15 cellular contexts compared by ENCODE assay signal in the genomic region with DNA sequence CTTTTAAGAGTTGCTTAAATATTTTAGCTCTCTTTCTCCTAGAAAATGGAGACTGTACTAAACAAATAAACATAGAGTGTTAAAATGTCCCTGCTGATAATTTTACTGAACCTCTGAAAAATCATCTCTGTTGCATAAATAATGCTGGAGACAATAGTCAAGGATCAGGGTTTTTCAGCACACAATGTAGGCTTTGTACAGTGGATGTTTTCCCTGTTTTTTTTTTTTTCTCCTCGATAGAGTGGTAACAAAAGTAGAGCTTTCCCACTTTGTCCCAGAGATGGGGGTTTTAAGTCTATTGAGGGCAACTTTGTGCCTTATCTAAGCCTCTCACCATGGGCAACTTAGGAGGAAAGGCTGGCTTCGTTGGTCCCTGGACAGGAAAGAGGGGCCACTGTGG.
DNase-seq lines count a peak whose midpoint lies in the region; TF ChIP-seq lines count a peak whose summit lies in the region.
"Had no signal": no experiment of that assay in that cellular context is flagged by ENCODE, and none has a peak within 500 bp of the region (broad histone marks: within the 10 kb centered on the region; RNA-seq: fewer than 3 reads in every experiment).

No MANE protein-coding gene starts in this region.

- intact Hi-C loops in CD4-positive, alpha-beta memory T cell (cut with micrococcal nuclease) = no loop called here
- intact Hi-C loops in mammary epithelial cell (cut with micrococcal nuclease) = no loop called here

- H2AFZ ChIP-seq in neural progenitor cell (replicated peaks) = no peak overlapping the region
- H2AFZ ChIP-seq in smooth muscle cell (ENCODE audit: low read depth) = peak overlapping the region; percentile 42
- no peak overlapping the region for H2AFZ ChIP-seq in mammary epithelial cell (ENCODE audit: low read depth, low read length)

- dilution Hi-C loops in mammary epithelial cell (cut with HindIII; ENCODE audit: low sequenced_read_pairs) = no loop called here

- in situ Hi-C loops in mammary epithelial cell (cut with MboI; ENCODE audit: low sequenced_read_pairs in 2 of 2) = loop anchor here in 1 of 2 donors (25.0 kb wide), 1 partner anchor 238 kb away; no protein-coding TSS in a partner anchor

- H3K27ac ChIP-seq in HEK293 (ENCODE audit: extremely low read depth, low read depth, low read length) (no peak overlapping the region), neural progenitor cell (no peak overlapping the region), smooth muscle cell (ENCODE audit: low read depth) (no peak overlapping the region), mammary epithelial cell (ENCODE audit: insufficient read depth, low read depth, low read length) (no peak overlapping the region)
- H3K27ac ChIP-seq in CD4-positive, alpha-beta memory T cell (ENCODE audit: low read depth, low read length) = no peak overlapping the region
- H3K27ac ChIP-seq: BLaER1 had no signal

- H3K27me3 ChIP-seq in neural progenitor cell = no peaks in the 10 kb centered on the region
- no peaks in the 10 kb centered on the region for H3K27me3 ChIP-seq in smooth muscle cell (ENCODE audit: low read depth)
- H3K27me3 ChIP-seq in CD4-positive, alpha-beta memory T cell (ENCODE audit: insufficient read depth, low read length) = no peaks in the 10 kb centered on the region
- H3K27me3 ChIP-seq in mammary epithelial cell (ENCODE audit: insufficient read depth, low read length) = peaks cover 6% of the 10 kb centered on the region
- H3K27me3 ChIP-seq: BLaER1 had no signal

- POLR2A ChIA-PET in HEK293 (lab: Yijun Ruan, JAX) = no interaction called here
- POLR2A ChIA-PET in CD4-positive, alpha-beta memory T cell (lab: Charles Lee; ENCODE audit: partially characterized antibody) = no interaction called here

- no peak overlapping the region for H3K27ac Mint-ChIP-seq in neural progenitor cell
- H3K27ac Mint-ChIP-seq in CD4-positive, alpha-beta memory T cell = no peak overlapping the region
- H3K27ac Mint-ChIP-seq in progenitor cell of endocrine pancreas = no peak overlapping the region
- H3K27ac Mint-ChIP-seq: CD14-positive monocyte; CD8-positive, alpha-beta T cell; H9 had no signal

- peaks cover 7% of the 10 kb centered on the region for H3K9me3 Mint-ChIP-seq in neural progenitor cell
- peaks cover 0 to 4% (median 0%) of the 10 kb centered on the region in 8 donors for H3K9me3 Mint-ChIP-seq in CD4-positive, alpha-beta memory T cell
- no peaks in the 10 kb centered on the region for H3K9me3 Mint-ChIP-seq in progenitor cell of endocrine pancreas (ENCODE audit: low read depth)
- H3K9me3 Mint-ChIP-seq: CD8-positive, alpha-beta T cell; H9 had no signal

- CTCF ChIA-PET in HEK293 (lab: Yijun Ruan, JAX) = interaction anchor here (0.5 to 1.3 kb wide), 7 partner anchors 12 to 229 kb away, joined by 3 to 5 read pairs (median 3); no protein-coding TSS in a partner anchor
- CTCF ChIA-PET in CD4-positive, alpha-beta memory T cell (lab: Charles Lee; ENCODE audit: partially characterized antibody) = no interaction called here
- CTCF ChIA-PET in mammary epithelial cell (lab: Charles Lee; ENCODE audit: low non-redundant PET) = no interaction called here

- H3K4me2 ChIP-seq in neural progenitor cell (no peak overlapping the region), smooth muscle cell (no peak overlapping the region), mammary epithelial cell (ENCODE audit: insufficient read depth, low read depth, low read length) (no peak overlapping the region)
- H3K4me2 ChIP-seq: BLaER1 had no signal

- WGBS in smooth muscle cell (ENCODE audit: low lambda C conversion rate) = 14% methylated on average over 2 of the region's 2 CpGs
- 21% methylated on average over 2 of the region's 2 CpGs for WGBS in mammary epithelial cell (ENCODE audit: low coverage, missing lambda C conversion rate)

- H3F3A ChIP-seq in neural progenitor cell (ENCODE audit: low read depth) (peaks cover 12% of the 10 kb centered on the region), smooth muscle cell (ENCODE audit: low read depth) (no peaks in the 10 kb centered on the region)

- H3K4me3 ChIP-seq in HEK293 (ENCODE audit: low read depth, low read length) = no peak overlapping the region
- H3K4me3 ChIP-seq in neural progenitor cell = no peak overlapping the region
- no peak overlapping the region for H3K4me3 ChIP-seq in smooth muscle cell
- H3K4me3 ChIP-seq in CD4-positive, alpha-beta memory T cell (ENCODE audit: low read length in 2 of 2) = no peak overlapping the region
- H3K4me3 ChIP-seq in mammary epithelial cell (replicated peaks in 1 of 3; ENCODE audit: insufficient read depth in 1 of 3, low read depth in 2 of 3, low read length in 3 of 3) = no peak overlapping the region
- H3K4me3 ChIP-seq: BLaER1 had no signal

- no peaks in the 10 kb centered on the region for H3K79me2 ChIP-seq in neural progenitor cell (ENCODE audit: low read depth)
- H3K79me2 ChIP-seq in smooth muscle cell (ENCODE audit: low read depth) = no peaks in the 10 kb centered on the region
- no peaks in the 10 kb centered on the region for H3K79me2 ChIP-seq in mammary epithelial cell (ENCODE audit: insufficient read depth, low read length)

- H3K4me1 ChIP-seq in HEK293 (ENCODE audit: control insufficient read depth, insufficient read depth, low read length) = peaks cover 19% of the 10 kb centered on the region
- H3K4me1 ChIP-seq in neural progenitor cell = peaks cover 33% of the 10 kb centered on the region
- peaks cover 26% of the 10 kb centered on the region for H3K4me1 ChIP-seq in smooth muscle cell (ENCODE audit: low read depth)
- no peaks in the 10 kb centered on the region for H3K4me1 ChIP-seq in CD4-positive, alpha-beta memory T cell (ENCODE audit: insufficient read depth, low read length)
- no peaks in the 10 kb centered on the region for H3K4me1 ChIP-seq in mammary epithelial cell (ENCODE audit: insufficient read depth, low read length)

- peaks cover 4% of the 10 kb centered on the region for H3K27me3 Mint-ChIP-seq in neural progenitor cell (ENCODE audit: insufficient read depth, low read depth)
- H3K27me3 Mint-ChIP-seq in CD4-positive, alpha-beta memory T cell = peaks cover 19 to 22% of the 10 kb centered on the region in 2 donors
- H3K27me3 Mint-ChIP-seq in progenitor cell of endocrine pancreas = peaks cover 4% of the 10 kb centered on the region

- H3K9me3 ChIP-seq in HEK293 (ENCODE audit: control insufficient read depth, insufficient read depth, low read depth, low read length) (no peaks in the 10 kb centered on the region), neural progenitor cell (ENCODE audit: low read depth) (no peaks in the 10 kb centered on the region), smooth muscle cell (replicated peaks; ENCODE audit: low read depth) (no peaks in the 10 kb centered on the region), mammary epithelial cell (replicated peaks; ENCODE audit: insufficient read depth, low read length) (no peaks in the 10 kb centered on the region)
- H3K9me3 ChIP-seq in CD4-positive, alpha-beta memory T cell (ENCODE audit: control insufficient read depth in 1 of 2, low read length in 2 of 2) = no peaks in the 10 kb centered on the region
- H3K9me3 ChIP-seq: BLaER1 had no signal

- H4K20me1 ChIP-seq in neural progenitor cell (ENCODE audit: low read depth) = no peaks in the 10 kb centered on the region
- H4K20me1 ChIP-seq in smooth muscle cell (ENCODE audit: low read depth) = no peaks in the 10 kb centered on the region
- no peaks in the 10 kb centered on the region for H4K20me1 ChIP-seq in mammary epithelial cell (ENCODE audit: insufficient read depth, low read length)
- H4K20me1 ChIP-seq: BLaER1 had no signal

- H3K36me3 ChIP-seq in HEK293 (ENCODE audit: control insufficient read depth in 2 of 2, insufficient read depth in 1 of 2, low read length in 2 of 2) (no peaks in the 10 kb centered on the region), neural progenitor cell (no peaks in the 10 kb centered on the region), smooth muscle cell (ENCODE audit: low read depth) (no peaks in the 10 kb centered on the region), mammary epithelial cell (ENCODE audit: insufficient read depth, low read length) (no peaks in the 10 kb centered on the region)
- no peaks in the 10 kb centered on the region for H3K36me3 ChIP-seq in CD4-positive, alpha-beta memory T cell (ENCODE audit: insufficient read depth, low read length)
- H3K36me3 ChIP-seq: BLaER1 had no signal

- no peak overlapping the region for H3K9ac ChIP-seq in neural progenitor cell
- H3K9ac ChIP-seq in smooth muscle cell (ENCODE audit: low read depth) = no peak overlapping the region
- H3K9ac ChIP-seq in mammary epithelial cell (ENCODE audit: insufficient read depth, low read length) = no peak overlapping the region
- H3K9ac ChIP-seq: BLaER1 had no signal

- TF ChIP-seq CTCF in HEK293 (tag by site-specific recombination; IDR thresholded peaks at IDR 0.05) (no peak), neural progenitor cell (IDR thresholded peaks at IDR 0.05) (no peak), smooth muscle cell (IDR thresholded peaks at IDR 0.05; ENCODE audit: borderline replicate concordance, insufficient read depth, poor library complexity, severe bottlenecking) (no peak), mammary epithelial cell (conservative IDR thresholded peaks at IDR 0.05 in 1 of 2, IDR thresholded peaks at IDR 0.05 in 1 of 2; ENCODE audit: extremely low read depth in 1 of 2, insufficient read depth in 1 of 2, low read depth in 1 of 2, low read length in 2 of 2) (no peak), progenitor cell of endocrine pancreas (IDR thresholded peaks at IDR 0.05; ENCODE audit: unreplicated experiment) (no peak)

- no TSS peak for BruUV-seq in mammary epithelial cell (replicated peaks; lab: Mats Ljungman, UMichigan)

- peak; percentile 43 for DNase-seq in globus pallidus (ENCODE audit: low spot score)
- DNase-seq in neural progenitor cell (ENCODE audit: low spot score) = peak; percentile 23
- no peak for DNase-seq in smooth muscle cell (lab: John Stamatoyannopoulos, UW; ENCODE audit: unreplicated experiment)
- DNase-seq in SHP77 (lab: John Stamatoyannopoulos, UW) = no peak
- no peak for DNase-seq in CD4-positive, alpha-beta memory T cell
- DNase-seq in mammary epithelial cell = no peak
- no peak for DNase-seq in progenitor cell of endocrine pancreas (ENCODE audit: low spot score, unreplicated experiment)
- DNase-seq: 8988T; CD8-positive, alpha-beta T cell; COR-L47; DMS 273 treated with DMSO at 0.1 percent for 48 hours; H9 had no signal

- H3K4me3 Mint-ChIP-seq in neural progenitor cell (no peak overlapping the region), progenitor cell of endocrine pancreas (ENCODE audit: low read depth) (no peak overlapping the region)
- H3K4me3 Mint-ChIP-seq in CD4-positive, alpha-beta memory T cell = no peak overlapping the region
- H3K4me3 Mint-ChIP-seq: CD14-positive monocyte; CD8-positive, alpha-beta T cell; H9 had no signal

- H3K4me1 Mint-ChIP-seq in neural progenitor cell (peaks cover 20% of the 10 kb centered on the region), progenitor cell of endocrine pancreas (ENCODE audit: low read depth) (peaks cover 14% of the 10 kb centered on the region)
- no peaks in the 10 kb centered on the region for H3K4me1 Mint-ChIP-seq in CD4-positive, alpha-beta memory T cell
- H3K4me1 Mint-ChIP-seq: CD14-positive monocyte had no signal

- H3K36me3 Mint-ChIP-seq in neural progenitor cell = no peaks in the 10 kb centered on the region
- H3K36me3 Mint-ChIP-seq in CD4-positive, alpha-beta memory T cell = no peaks in the 10 kb centered on the region
- no peaks in the 10 kb centered on the region for H3K36me3 Mint-ChIP-seq in progenitor cell of endocrine pancreas (ENCODE audit: insufficient read depth)
- H3K36me3 Mint-ChIP-seq: CD14-positive monocyte; CD8-positive, alpha-beta T cell had no signal

Comparison
In these comparisons a context has a peak if more than half of its experiments do, and no peak if none do; other contexts are left out.
1. DNase-seq: peak in globus pallidus (single experiment) and neural progenitor cell (single experiment); none in smooth muscle cell (single experiment), SHP77 (0 of 2), CD4-positive, alpha-beta memory T cell (0 of 5), mammary epithelial cell (single experiment) and progenitor cell of endocrine pancreas (single experiment).